Comparison of ENCODE assay signal across 23 cellular contexts in genomic region chr3:50177346-50177745, GRCh38. TPM values are rescaled to one million over a fixed set of nuclear protein-coding genes. Genes with fewer than 3 reads are reported as not detected.
"Had no signal": no experiment of that assay in that cellular context is flagged by ENCODE, and none has a peak within 500 bp of the region (broad histone marks: within the 10 kb centered on the region; RNA-seq: fewer than 3 reads in every experiment).

No MANE protein-coding gene starts in this region.

- H3K4me3 Mint-ChIP-seq: activated T-cell treated with anti-CD3 and anti-CD28 coated beads, Interleukin-2, amount 50 U/mL, for 4 hours; mesothelial cell of epicardium; naive B cell had no signal

- H3K4me3 ChIP-seq: heart left ventricle, sigmoid colon, stomach, thoracic aorta, uterus had no signal

- ATAC-seq: activated CD4-positive, CD25-positive, alpha-beta regulatory T cell treated with anti-CD3 and anti-CD28 coated beads, Interleukin-2, amount 50 U/mL, for 24 hours; activated naive CD4-positive, alpha-beta T cell treated with anti-CD3 and anti-CD28 coated beads, Interleukin-2, amount 50 U/mL, for 72 hours; activated T-cell treated with anti-CD3 and anti-CD28 coated beads, Interleukin-2, amount 50 U/mL, for 4 hours; esophagus mucosa; foreskin keratinocyte; heart left ventricle had no signal

- FAIRE-seq: endometrium had no signal

- H3K27me3 ChIP-seq: foreskin keratinocyte, heart left ventricle, neutrophil, sigmoid colon, stomach, uterus had no signal

- H3K27ac Mint-ChIP-seq: activated naive CD4-positive, alpha-beta T cell treated with anti-CD3 and anti-CD28 coated beads, Interleukin-2, amount 50 U/mL, for 72 hours; mesothelial cell of epicardium had no signal

- H3K36me3 Mint-ChIP-seq: activated naive CD4-positive, alpha-beta T cell treated with anti-CD3 and anti-CD28 coated beads, Interleukin-2, amount 50 U/mL, for 72 hours; naive B cell had no signal

- H3K9me3 Mint-ChIP-seq: activated naive CD4-positive, alpha-beta T cell treated with anti-CD3 and anti-CD28 coated beads, Interleukin-2, amount 50 U/mL, for 72 hours; activated T-cell treated with anti-CD3 and anti-CD28 coated beads, Interleukin-2, amount 50 U/mL, for 4 hours; mesothelial cell of epicardium; naive B cell had no signal

- H3K4me1 ChIP-seq: foreskin keratinocyte had no signal

- H3K9me3 ChIP-seq: heart left ventricle, neutrophil, sigmoid colon, stomach, thoracic aorta, uterus had no signal

- H3K27ac ChIP-seq: foreskin keratinocyte, heart left ventricle, neutrophil, sigmoid colon, thoracic aorta, uterus had no signal

- H3K36me3 ChIP-seq: neutrophil, uterus had no signal

- DNase-seq: activated CD4-positive, alpha-beta T cell treated with anti-CD3 and anti-CD28 coated beads, Interleukin-2, amount 50 U/mL, for 4 hours; activated effector memory CD4-positive, alpha-beta T cell treated with anti-CD3 and anti-CD28 coated beads, Interleukin-2, amount 50 U/mL, for 16 hours; activated T-cell treated with anti-CD3 and anti-CD28 coated beads, Interleukin-2, amount 50 U/mL, for 4 hours; amygdala; foreskin keratinocyte; islet precursor cell; naive B cell; posterior cingulate gyrus; sigmoid colon; stimulated activated CD4-positive, alpha-beta T cell treated with anti-CD3 and anti-CD28 coated beads, Interleukin-4, amount 100 ng/mL, for 24 hours; stomach; uterus had no signal

RNA-seq across cellular contexts. Expression of gene GNAT1, which starts 14.1 kb away (rescaled TPM):
- total RNA-seq: activated naive CD4-positive, alpha-beta T cell treated with anti-CD3 and anti-CD28 coated beads, Interleukin-2, amount 50 U/mL, for 72 hours; activated T-cell treated with anti-CD3 and anti-CD28 coated beads, Interleukin-2, amount 50 U/mL, for 4 hours; chondrocyte; foreskin keratinocyte; lower leg skin; sigmoid colon; stomach; T-helper 2 cell treated with Interferon-gamma antibody and Interleukin-4, amounts not matched to agents 100 ng/mL and 5 ng/mL, for 36 hours; uterus had no signal
- polyA plus RNA-seq: foreskin keratinocyte, heart left ventricle, stomach had no signal

RNA-seq across cellular contexts. Expression of gene SLC38A3, which starts 27.7 kb away (rescaled TPM):
- total RNA-seq: activated naive CD4-positive, alpha-beta T cell treated with anti-CD3 and anti-CD28 coated beads, Interleukin-2, amount 50 U/mL, for 72 hours; foreskin keratinocyte; T-helper 2 cell treated with Interferon-gamma antibody and Interleukin-4, amounts not matched to agents 100 ng/mL and 5 ng/mL, for 36 hours had no signal
